In genomic region chr7:131225619-131226101, GRCh38 we compare ENCODE assay signal across 9 cellular contexts.
DNase-seq lines count a peak whose midpoint lies in the region; ATAC-seq and TF ChIP-seq lines count a peak whose summit lies in the region.
"Had no signal": no experiment of that assay in that cellular context is flagged by ENCODE, and none has a peak within 500 bp of the region (broad histone marks: within the 10 kb centered on the region; RNA-seq: fewer than 3 reads in every experiment).

No MANE protein-coding gene starts in this region.

- no peak overlapping the region for H3K27ac Mint-ChIP-seq in activated T-helper 2 cell treated with anti-CD3 and anti-CD28 coated beads, Interferon-gamma antibody, Interleukin-2, Interleukin-4, amounts not matched to agents 10 μg/mL and 5 μg/mL and 100 μg/mL, durations not matched to agents 14 hours and 24 hours and 36 hours

- peaks cover 32% of the 10 kb centered on the region for H3K4me1 Mint-ChIP-seq in activated T-helper 2 cell treated with anti-CD3 and anti-CD28 coated beads, Interferon-gamma antibody, Interleukin-2, Interleukin-4, amounts not matched to agents 10 μg/mL and 5 μg/mL and 100 μg/mL, durations not matched to agents 14 hours and 24 hours and 36 hours (ENCODE audit: low read depth)

- H2BK15ac ChIP-seq in mesendoderm (replicated peaks; ENCODE audit: low read depth): no peak overlapping the region

- 23% methylated on average over 6 of the region's 6 CpGs for WGBS in suprapubic skin
- no CpG with 5 or more reads among the region's 6 CpGs for WGBS in mesendoderm (ENCODE audit: extremely low coverage, insufficient coverage, low lambda C conversion rate)

- H3K4ac ChIP-seq in mesendoderm (ENCODE audit: low read depth, low read length): no peak overlapping the region

- intact Hi-C loops in ascending aorta (cut with DNase I): no loop called here
- intact Hi-C loops in activated T-helper 2 cell treated with anti-CD3 and anti-CD28 coated beads, Interferon-gamma antibody, Interleukin-2, Interleukin-4, amounts not matched to agents 10 μg/mL and 5 μg/mL and 100 μg/mL, durations not matched to agents 14 hours and 24 hours and 36 hours (cut with micrococcal nuclease): no loop called here

- H3K9me3 Mint-ChIP-seq in activated T-helper 2 cell treated with anti-CD3 and anti-CD28 coated beads, Interferon-gamma antibody, Interleukin-2, Interleukin-4, amounts not matched to agents 10 μg/mL and 5 μg/mL and 100 μg/mL, durations not matched to agents 14 hours and 24 hours and 36 hours: peaks cover 3% of the 10 kb centered on the region

- H3K4me1 ChIP-seq in ascending aorta (peaks cover 0 to 7% of the 10 kb centered on the region in 2 donors), suprapubic skin (peaks cover 8% of the 10 kb centered on the region), mesendoderm (ENCODE audit: control insufficient read depth, low read depth, low read length) (no peaks in the 10 kb centered on the region)

- DNase-seq in ascending aorta (ENCODE audit: low spot score in 2 of 2): peak in 1 of 2 donors; percentile 70
- peak; percentile 56 for DNase-seq in kidney glomerular epithelial cell (lab: John Stamatoyannopoulos, UW)
- DNase-seq in suprapubic skin (ENCODE audit: low spot score in 2 of 2): peak in 1 of 2 donors; percentile 72
- DNase-seq in mesendoderm: no peak
- DNase-seq in activated T-helper 2 cell treated with anti-CD3 and anti-CD28 coated beads, Interferon-gamma antibody, Interleukin-2, Interleukin-4, amounts not matched to agents 10 μg/mL and 5 μg/mL and 100 μg/mL, durations not matched to agents 14 hours and 24 hours and 36 hours (ENCODE audit: low spot score): no peak

- no peak for TF ChIP-seq POLR2A in suprapubic skin (IDR thresholded peaks at IDR 0.05)

- no peak overlapping the region for H2AK5ac ChIP-seq in mesendoderm (ENCODE audit: low read length)

- no peak overlapping the region for H2BK120ac ChIP-seq in mesendoderm (ENCODE audit: low read depth, low read length)

- H3K36me3 ChIP-seq in ascending aorta (no peaks in the 10 kb centered on the region), suprapubic skin (no peaks in the 10 kb centered on the region), mesendoderm (ENCODE audit: control insufficient read depth, insufficient read depth, low read length) (no peaks in the 10 kb centered on the region)

- H3K18ac ChIP-seq in mesendoderm (ENCODE audit: low read length): no peak overlapping the region

- H3K36me3 Mint-ChIP-seq in activated T-helper 2 cell treated with anti-CD3 and anti-CD28 coated beads, Interferon-gamma antibody, Interleukin-2, Interleukin-4, amounts not matched to agents 10 μg/mL and 5 μg/mL and 100 μg/mL, durations not matched to agents 14 hours and 24 hours and 36 hours (ENCODE audit: low read depth): no peaks in the 10 kb centered on the region

- no peak overlapping the region for H4K5ac ChIP-seq in mesendoderm (ENCODE audit: low read length)

- no peak overlapping the region for H3K9ac ChIP-seq in mesendoderm (ENCODE audit: low read length)

- ATAC-seq in GM21825 (IDR thresholded peaks at IDR 0.05; ENCODE audit: unreplicated experiment): peak; percentile 37
- no peak for ATAC-seq in GM21360 (IDR thresholded peaks at IDR 0.05; ENCODE audit: unreplicated experiment)
- ATAC-seq in HG03280 (IDR thresholded peaks at IDR 0.05; ENCODE audit: unreplicated experiment): no peak

- H3K27me3 ChIP-seq in ascending aorta (no peaks in the 10 kb centered on the region), suprapubic skin (no peaks in the 10 kb centered on the region), mesendoderm (ENCODE audit: insufficient read depth, low read length, poor library complexity) (no peaks in the 10 kb centered on the region)

- H3K4me2 ChIP-seq in mesendoderm (ENCODE audit: low read length): no peak overlapping the region

- no peaks in the 10 kb centered on the region for H3K79me2 ChIP-seq in mesendoderm (ENCODE audit: control insufficient read depth, insufficient read depth, low read length)

- H3K27me3 Mint-ChIP-seq in activated T-helper 2 cell treated with anti-CD3 and anti-CD28 coated beads, Interferon-gamma antibody, Interleukin-2, Interleukin-4, amounts not matched to agents 10 μg/mL and 5 μg/mL and 100 μg/mL, durations not matched to agents 14 hours and 24 hours and 36 hours (ENCODE audit: low read depth): no peaks in the 10 kb centered on the region

- H3K9me3 ChIP-seq in ascending aorta (no peaks in the 10 kb centered on the region), suprapubic skin (no peaks in the 10 kb centered on the region)
- H3K9me3 ChIP-seq: psoas muscle had no signal

- no peak for TF ChIP-seq EP300 in suprapubic skin (IDR thresholded peaks at IDR 0.05)

- H4K8ac ChIP-seq in mesendoderm (ENCODE audit: low read depth, low read length): no peak overlapping the region

- no peak for TF ChIP-seq CTCF in ascending aorta (IDR thresholded peaks at IDR 0.05)
- TF ChIP-seq CTCF in suprapubic skin (IDR thresholded peaks at IDR 0.05): no peak

- peak overlapping the region; percentile 53 to 55 for H3K27ac ChIP-seq in ascending aorta
- peak overlapping the region; percentile 47 for H3K27ac ChIP-seq in suprapubic skin
- no peak overlapping the region for H3K27ac ChIP-seq in mesendoderm (ENCODE audit: low read depth, low read length)
- H3K27ac ChIP-seq: psoas muscle had no signal

- no peak overlapping the region for H3K4me3 Mint-ChIP-seq in activated T-helper 2 cell treated with anti-CD3 and anti-CD28 coated beads, Interferon-gamma antibody, Interleukin-2, Interleukin-4, amounts not matched to agents 10 μg/mL and 5 μg/mL and 100 μg/mL, durations not matched to agents 14 hours and 24 hours and 36 hours (ENCODE audit: low read depth)

- H2BK5ac ChIP-seq in mesendoderm (ENCODE audit: low read length): no peak overlapping the region

- H3K4me3 ChIP-seq in ascending aorta (no peak overlapping the region), suprapubic skin (no peak overlapping the region), mesendoderm (ENCODE audit: low read length) (no peak overlapping the region)
- H3K4me3 ChIP-seq: psoas muscle had no signal

- H3K56ac ChIP-seq in mesendoderm (ENCODE audit: low read length): no peak overlapping the region

- H3K23ac ChIP-seq in mesendoderm (ENCODE audit: low read length): no peak overlapping the region

- H3K79me1 ChIP-seq in mesendoderm (ENCODE audit: low read length): no peaks in the 10 kb centered on the region
